Comparison of ENCODE assay signal across 16 cellular contexts in genomic region chr12:86903166-86903565, GRCh38.
DNase-seq lines count a peak whose midpoint lies in the region; ATAC-seq and TF ChIP-seq lines count a peak whose summit lies in the region.
"Had no signal": no experiment of that assay in that cellular context is flagged by ENCODE, and none has a peak within 500 bp of the region (broad histone marks: within the 10 kb centered on the region; RNA-seq: fewer than 3 reads in every experiment).

No MANE protein-coding gene starts in this region.

- H3F3A ChIP-seq in neural progenitor cell (ENCODE audit: low read depth), result no peaks in the 10 kb centered on the region

- H2AFZ ChIP-seq in neural progenitor cell (replicated peaks), result peak overlapping the region; percentile 9
- H2AFZ ChIP-seq: GM23248 had no signal

- no peaks in the 10 kb centered on the region for H4K20me1 ChIP-seq in neural progenitor cell (ENCODE audit: low read depth)

- no peak overlapping the region for H3K27ac Mint-ChIP-seq in neural progenitor cell
- H3K27ac Mint-ChIP-seq in activated T-helper 17 cell treated with anti-CD3 and anti-CD28 coated beads, Interleukin-2, amount 50 U/mL, for 72 hours, result no peak overlapping the region
- H3K27ac Mint-ChIP-seq: CD4-positive, CD25-positive, alpha-beta regulatory T cell; CD8-positive, alpha-beta memory T cell had no signal

- peak; percentile 77 for ATAC-seq in Right ventricle myocardium superior (ENCODE audit: poor library complexity)
- ATAC-seq in Right ventricle myocardium inferior, result no peak
- ATAC-seq in activated T-helper 17 cell treated with anti-CD3 and anti-CD28 coated beads, Interleukin-2, amount 50 U/mL, for 72 hours (replicated peaks), result no peak

- no peaks in the 10 kb centered on the region for H3K79me2 ChIP-seq in neural progenitor cell (ENCODE audit: low read depth)

- no peaks in the 10 kb centered on the region for H3K4me1 Mint-ChIP-seq in neural progenitor cell
- H3K4me1 Mint-ChIP-seq in activated T-helper 17 cell treated with anti-CD3 and anti-CD28 coated beads, Interleukin-2, amount 50 U/mL, for 72 hours, result no peaks in the 10 kb centered on the region
- H3K4me1 Mint-ChIP-seq: CD4-positive, CD25-positive, alpha-beta regulatory T cell; CD8-positive, alpha-beta memory T cell had no signal

- no peak for TF ChIP-seq CTCF in neural progenitor cell (IDR thresholded peaks at IDR 0.05)

- no peak overlapping the region for H3K27ac ChIP-seq in neural progenitor cell
- H3K27ac ChIP-seq: GM23248 had no signal

- in situ Hi-C loops in G401 (cut with HindIII; ENCODE audit: low sequenced_read_pairs), result no loop called here

- no peaks in the 10 kb centered on the region for H3K36me3 Mint-ChIP-seq in neural progenitor cell
- no peaks in the 10 kb centered on the region for H3K36me3 Mint-ChIP-seq in activated T-helper 17 cell treated with anti-CD3 and anti-CD28 coated beads, Interleukin-2, amount 50 U/mL, for 72 hours (ENCODE audit: low read depth)
- H3K36me3 Mint-ChIP-seq: CD4-positive, CD25-positive, alpha-beta regulatory T cell; CD8-positive, alpha-beta memory T cell had no signal

- H3K9ac ChIP-seq in neural progenitor cell, result no peak overlapping the region
- H3K9ac ChIP-seq: GM23248 had no signal

- no peak overlapping the region for H3K4me3 Mint-ChIP-seq in neural progenitor cell
- H3K4me3 Mint-ChIP-seq in activated T-helper 17 cell treated with anti-CD3 and anti-CD28 coated beads, Interleukin-2, amount 50 U/mL, for 72 hours, result no peak overlapping the region
- H3K4me3 Mint-ChIP-seq: CD4-positive, CD25-positive, alpha-beta regulatory T cell; CD8-positive, alpha-beta memory T cell had no signal

- no peaks in the 10 kb centered on the region for H3K36me3 ChIP-seq in neural progenitor cell
- H3K36me3 ChIP-seq: BE2C, HAP-1 had no signal

- intact Hi-C loops in Right ventricle myocardium superior (cut with DNase I), result no loop called here
- intact Hi-C loops in Right ventricle myocardium inferior (cut with DNase I), result no loop called here

- H3K4me3 ChIP-seq in neural progenitor cell, result no peak overlapping the region
- H3K4me3 ChIP-seq: GM23248, HAP-1 had no signal

- H3K9me3 Mint-ChIP-seq in neural progenitor cell, result no peaks in the 10 kb centered on the region
- H3K9me3 Mint-ChIP-seq in activated T-helper 17 cell treated with anti-CD3 and anti-CD28 coated beads, Interleukin-2, amount 50 U/mL, for 72 hours, result no peaks in the 10 kb centered on the region

- no peak for DNase-seq in Right ventricle myocardium superior
- no peak for DNase-seq in Right ventricle myocardium inferior (ENCODE audit: missing footprints)
- peak; percentile 6 for DNase-seq in G401 (ENCODE audit: low spot score)
- DNase-seq in OCI-M2 (lab: John Stamatoyannopoulos, UW; ENCODE audit: unreplicated experiment), result peak; percentile 38
- no peak for DNase-seq in neural progenitor cell (ENCODE audit: low spot score)
- no peak for DNase-seq in NCI-H1417 (lab: John Stamatoyannopoulos, UW)
- DNase-seq: ACHN; BE2C; C1 segment of cervical spinal cord; Caco-2; CD4-positive, CD25-positive, alpha-beta regulatory T cell; CD8-positive, alpha-beta memory T cell; GDM1; GM23248 had no signal

- no peaks in the 10 kb centered on the region for H3K4me1 ChIP-seq in neural progenitor cell
- H3K4me1 ChIP-seq: Caco-2, HAP-1 had no signal

- H3K9me3 ChIP-seq in neural progenitor cell (ENCODE audit: low read depth), result no peaks in the 10 kb centered on the region
- H3K9me3 ChIP-seq: BE2C, Caco-2, HAP-1 had no signal

- H3K27me3 ChIP-seq in neural progenitor cell, result no peaks in the 10 kb centered on the region
- H3K27me3 ChIP-seq: BE2C had no signal

- no peak overlapping the region for H3K4me2 ChIP-seq in neural progenitor cell

- H3K27me3 Mint-ChIP-seq in neural progenitor cell (ENCODE audit: insufficient read depth, low read depth), result no peaks in the 10 kb centered on the region
- no peaks in the 10 kb centered on the region for H3K27me3 Mint-ChIP-seq in activated T-helper 17 cell treated with anti-CD3 and anti-CD28 coated beads, Interleukin-2, amount 50 U/mL, for 72 hours
- H3K27me3 Mint-ChIP-seq: CD4-positive, CD25-positive, alpha-beta regulatory T cell; CD8-positive, alpha-beta memory T cell had no signal

Comparison
In these comparisons a context has a peak if more than half of its experiments do, and no peak if none do; other contexts are left out.
1. DNase-seq: peak in G401 (single experiment) and OCI-M2 (single experiment); none in Right ventricle myocardium superior (single experiment), Right ventricle myocardium inferior (single experiment), neural progenitor cell (single experiment) and NCI-H1417 (0 of 3).